ENCODE assay signal across 2 cellular contexts in genomic region chr4:119648398-119648797, GRCh38.
TF ChIP-seq lines count a peak whose summit lies in the region.

No MANE protein-coding gene starts in this region.

TF ChIP-seq in IMR-90, 13 proteins besides CTCF, POLR2A, EP300 and RAD21:
- TF ChIP-seq BHLHE40 (IDR thresholded peaks at IDR 0.05; ENCODE audit: low read depth, low read length) (no peak), RFX5 (IDR thresholded peaks at IDR 0.05; ENCODE audit: low read depth, low read length) (no peak), NFE2L2 (IDR thresholded peaks at IDR 0.05; ENCODE audit: low read depth, low read length) (no peak), ELK1 (IDR thresholded peaks at IDR 0.05; ENCODE audit: borderline replicate concordance, low read depth, low read length) (no peak), MAZ (IDR thresholded peaks at IDR 0.05; ENCODE audit: borderline replicate concordance, low read depth, low read length) (no peak), RCOR1 (IDR thresholded peaks at IDR 0.05; ENCODE audit: insufficient replicate concordance, low read length) (no peak), FOS (IDR thresholded peaks at IDR 0.05; ENCODE audit: low read depth, low read length) (no peak), CEBPB (IDR thresholded peaks at IDR 0.05; ENCODE audit: low read depth, low read length) (no peak), MAFK (IDR thresholded peaks at IDR 0.05; ENCODE audit: low read depth, low read length) (no peak), CHD1 (IDR thresholded peaks at IDR 0.05; ENCODE audit: low read depth, low read length) (no peak), MXI1 (IDR thresholded peaks at IDR 0.05; ENCODE audit: borderline replicate concordance, low read depth, low read length) (no peak), SMC3 (IDR thresholded peaks at IDR 0.05; ENCODE audit: low read depth, low read length) (no peak)
- TF ChIP-seq, protein P1, sequence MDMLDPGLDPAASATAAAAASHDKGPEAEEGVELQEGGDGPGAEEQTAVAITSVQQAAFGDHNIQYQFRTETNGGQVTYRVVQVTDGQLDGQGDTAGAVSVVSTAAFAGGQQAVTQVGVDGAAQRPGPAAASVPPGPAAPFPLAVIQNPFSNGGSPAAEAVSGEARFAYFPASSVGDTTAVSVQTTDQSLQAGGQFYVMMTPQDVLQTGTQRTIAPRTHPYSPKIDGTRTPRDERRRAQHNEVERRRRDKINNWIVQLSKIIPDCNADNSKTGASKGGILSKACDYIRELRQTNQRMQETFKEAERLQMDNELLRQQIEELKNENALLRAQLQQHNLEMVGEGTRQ (IDR thresholded peaks at IDR 0.05; ENCODE audit: low read depth, low read length), result no peak

TF ChIP-seq in HepG2, 621 proteins besides CTCF, POLR2A, EP300 and RAD21:
- no peak for TF ChIP-seq TEAD2 (CRISPR knock-in tag; IDR thresholded peaks at IDR 0.05)
- no peak for TF ChIP-seq DMAP1 (CRISPR knock-in tag; IDR thresholded peaks at IDR 0.05)
- TF ChIP-seq ZMYM4 (CRISPR knock-in tag; IDR thresholded peaks at IDR 0.05), result peak; percentile 52; the same call in 1 of the 2 replicates
- TF ChIP-seq TCF7 (IDR thresholded peaks at IDR 0.05; ENCODE audit: low read depth), result peak; percentile 36; the same call in 1 of the 2 replicates
- peak; percentile 18; the same call in 1 of the 2 replicates for TF ChIP-seq HHEX (CRISPR knock-in tag; IDR thresholded peaks at IDR 0.05)
- TF ChIP-seq HNF4A (CRISPR knock-in tag; IDR thresholded peaks at IDR 0.05), result peak; percentile 54
- TF ChIP-seq SOX13 (IDR thresholded peaks at IDR 0.05), result no peak
- TF ChIP-seq SOX13 (CRISPR knock-in tag; conservative IDR thresholded peaks at IDR 0.05 in 1 of 2, IDR thresholded peaks at IDR 0.05 in 1 of 2), result peak in 1 of 2 experiments; percentile 32; a peak in 1 of 4 replicates
- peak; percentile 43; the same call in 1 of the 2 replicates for TF ChIP-seq ESRRA (CRISPR knock-in tag; IDR thresholded peaks at IDR 0.05; ENCODE audit: low read depth)
- no peak for TF ChIP-seq SOX6 (IDR thresholded peaks at IDR 0.05)
- TF ChIP-seq SOX6 (CRISPR knock-in tag; IDR thresholded peaks at IDR 0.05), result peak; percentile 57; the same call in 1 of the 2 replicates
- peak; percentile 87 for TF ChIP-seq PITX1 (CRISPR knock-in tag; IDR thresholded peaks at IDR 0.05)
- TF ChIP-seq FOXO1 (CRISPR knock-in tag; IDR thresholded peaks at IDR 0.05), result no peak
- TF ChIP-seq PHB2 (IDR thresholded peaks at IDR 0.05; ENCODE audit: partially characterized antibody), result no peak
- TF ChIP-seq RERE (CRISPR knock-in tag; IDR thresholded peaks at IDR 0.05; ENCODE audit: low read depth), result peak; percentile 47; the same call in 1 of the 2 replicates
- no peak for TF ChIP-seq ZNF329 (CRISPR knock-in tag; IDR thresholded peaks at IDR 0.05; ENCODE audit: low read depth)
- TF ChIP-seq, protein P2, sequence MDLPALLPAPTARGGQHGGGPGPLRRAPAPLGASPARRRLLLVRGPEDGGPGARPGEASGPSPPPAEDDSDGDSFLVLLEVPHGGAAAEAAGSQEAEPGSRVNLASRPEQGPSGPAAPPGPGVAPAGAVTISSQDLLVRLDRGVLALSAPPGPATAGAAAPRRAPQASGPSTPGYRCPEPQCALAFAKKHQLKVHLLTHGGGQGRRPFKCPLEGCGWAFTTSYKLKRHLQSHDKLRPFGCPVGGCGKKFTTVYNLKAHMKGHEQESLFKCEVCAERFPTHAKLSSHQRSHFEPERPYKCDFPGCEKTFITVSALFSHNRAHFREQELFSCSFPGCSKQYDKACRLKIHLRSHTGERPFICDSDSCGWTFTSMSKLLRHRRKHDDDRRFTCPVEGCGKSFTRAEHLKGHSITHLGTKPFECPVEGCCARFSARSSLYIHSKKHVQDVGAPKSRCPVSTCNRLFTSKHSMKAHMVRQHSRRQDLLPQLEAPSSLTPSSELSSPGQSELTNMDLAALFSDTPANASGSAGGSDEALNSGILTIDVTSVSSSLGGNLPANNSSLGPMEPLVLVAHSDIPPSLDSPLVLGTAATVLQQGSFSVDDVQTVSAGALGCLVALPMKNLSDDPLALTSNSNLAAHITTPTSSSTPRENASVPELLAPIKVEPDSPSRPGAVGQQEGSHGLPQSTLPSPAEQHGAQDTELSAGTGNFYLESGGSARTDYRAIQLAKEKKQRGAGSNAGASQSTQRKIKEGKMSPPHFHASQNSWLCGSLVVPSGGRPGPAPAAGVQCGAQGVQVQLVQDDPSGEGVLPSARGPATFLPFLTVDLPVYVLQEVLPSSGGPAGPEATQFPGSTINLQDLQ (CRISPR knock-in tag; IDR thresholded peaks at IDR 0.05), result no peak
- TF ChIP-seq, protein P3, sequence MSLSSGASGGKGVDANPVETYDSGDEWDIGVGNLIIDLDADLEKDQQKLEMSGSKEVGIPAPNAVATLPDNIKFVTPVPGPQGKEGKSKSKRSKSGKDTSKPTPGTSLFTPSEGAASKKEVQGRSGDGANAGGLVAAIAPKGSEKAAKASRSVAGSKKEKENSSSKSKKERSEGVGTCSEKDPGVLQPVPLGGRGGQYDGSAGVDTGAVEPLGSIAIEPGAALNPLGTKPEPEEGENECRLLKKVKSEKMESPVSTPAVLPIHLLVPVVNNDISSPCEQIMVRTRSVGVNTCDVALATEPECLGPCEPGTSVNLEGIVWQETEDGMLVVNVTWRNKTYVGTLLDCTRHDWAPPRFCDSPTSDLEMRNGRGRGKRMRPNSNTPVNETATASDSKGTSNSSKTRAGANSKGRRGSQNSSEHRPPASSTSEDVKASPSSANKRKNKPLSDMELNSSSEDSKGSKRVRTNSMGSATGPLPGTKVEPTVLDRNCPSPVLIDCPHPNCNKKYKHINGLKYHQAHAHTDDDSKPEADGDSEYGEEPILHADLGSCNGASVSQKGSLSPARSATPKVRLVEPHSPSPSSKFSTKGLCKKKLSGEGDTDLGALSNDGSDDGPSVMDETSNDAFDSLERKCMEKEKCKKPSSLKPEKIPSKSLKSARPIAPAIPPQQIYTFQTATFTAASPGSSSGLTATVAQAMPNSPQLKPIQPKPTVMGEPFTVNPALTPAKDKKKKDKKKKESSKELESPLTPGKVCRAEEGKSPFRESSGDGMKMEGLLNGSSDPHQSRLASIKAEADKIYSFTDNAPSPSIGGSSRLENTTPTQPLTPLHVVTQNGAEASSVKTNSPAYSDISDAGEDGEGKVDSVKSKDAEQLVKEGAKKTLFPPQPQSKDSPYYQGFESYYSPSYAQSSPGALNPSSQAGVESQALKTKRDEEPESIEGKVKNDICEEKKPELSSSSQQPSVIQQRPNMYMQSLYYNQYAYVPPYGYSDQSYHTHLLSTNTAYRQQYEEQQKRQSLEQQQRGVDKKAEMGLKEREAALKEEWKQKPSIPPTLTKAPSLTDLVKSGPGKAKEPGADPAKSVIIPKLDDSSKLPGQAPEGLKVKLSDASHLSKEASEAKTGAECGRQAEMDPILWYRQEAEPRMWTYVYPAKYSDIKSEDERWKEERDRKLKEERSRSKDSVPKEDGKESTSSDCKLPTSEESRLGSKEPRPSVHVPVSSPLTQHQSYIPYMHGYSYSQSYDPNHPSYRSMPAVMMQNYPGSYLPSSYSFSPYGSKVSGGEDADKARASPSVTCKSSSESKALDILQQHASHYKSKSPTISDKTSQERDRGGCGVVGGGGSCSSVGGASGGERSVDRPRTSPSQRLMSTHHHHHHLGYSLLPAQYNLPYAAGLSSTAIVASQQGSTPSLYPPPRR (CRISPR knock-in tag; IDR thresholded peaks at IDR 0.05; ENCODE audit: borderline replicate concordance), result peak; percentile 64; the same call in 1 of the 2 replicates
- no peak for TF ChIP-seq ZNF746 (CRISPR knock-in tag; IDR thresholded peaks at IDR 0.05)
- no peak for TF ChIP-seq CBX1 (IDR thresholded peaks at IDR 0.05; ENCODE audit: low read depth)
- no peak for TF ChIP-seq SRSF9 (IDR thresholded peaks at IDR 0.05; ENCODE audit: borderline replicate concordance, insufficient read depth, low read depth, low read length, poor library complexity, severe bottlenecking)
- no peak for TF ChIP-seq DNMT3B (CRISPR knock-in tag; conservative IDR thresholded peaks at IDR 0.05)
- no peak for TF ChIP-seq KDM5B (CRISPR knock-in tag; IDR thresholded peaks at IDR 0.05; ENCODE audit: borderline replicate concordance)
- peak; percentile 20; the same call in 1 of the 2 replicates for TF ChIP-seq HNF4G (IDR thresholded peaks at IDR 0.05; ENCODE audit: borderline replicate concordance, low read depth, low read length)
- TF ChIP-seq HNF4G (CRISPR knock-in tag; IDR thresholded peaks at IDR 0.05; ENCODE audit: borderline replicate concordance, low read depth), result no peak
- TF ChIP-seq GATAD2A (CRISPR knock-in tag; IDR thresholded peaks at IDR 0.05), result no peak
- no peak for TF ChIP-seq ZFAT (CRISPR knock-in tag; conservative IDR thresholded peaks at IDR 0.05)
- TF ChIP-seq NR2F2 (IDR thresholded peaks at IDR 0.05; ENCODE audit: borderline replicate concordance, low read depth), result peak; percentile 95
- 0 out of 2 replicates have a peak, but pooled peaks have one; percentile 36 for TF ChIP-seq GFI1 (CRISPR knock-in tag; IDR thresholded peaks at IDR 0.05; ENCODE audit: borderline replicate concordance)
- peak; percentile 26; the same call in 1 of the 2 replicates for TF ChIP-seq REPIN1 (CRISPR knock-in tag; IDR thresholded peaks at IDR 0.05; ENCODE audit: borderline replicate concordance, low read depth)
- no peak for TF ChIP-seq MLX (CRISPR knock-in tag; IDR thresholded peaks at IDR 0.05)
- TF ChIP-seq NR2F6 (IDR thresholded peaks at IDR 0.05), result peak; percentile 82
- 0 out of 2 replicates have a peak, but pooled peaks have one; percentile 20 for TF ChIP-seq NR2F6 (CRISPR knock-in tag; IDR thresholded peaks at IDR 0.05)
- peak; percentile 77 for TF ChIP-seq ZNF263 (CRISPR knock-in tag; IDR thresholded peaks at IDR 0.05)
- TF ChIP-seq, protein P4, sequence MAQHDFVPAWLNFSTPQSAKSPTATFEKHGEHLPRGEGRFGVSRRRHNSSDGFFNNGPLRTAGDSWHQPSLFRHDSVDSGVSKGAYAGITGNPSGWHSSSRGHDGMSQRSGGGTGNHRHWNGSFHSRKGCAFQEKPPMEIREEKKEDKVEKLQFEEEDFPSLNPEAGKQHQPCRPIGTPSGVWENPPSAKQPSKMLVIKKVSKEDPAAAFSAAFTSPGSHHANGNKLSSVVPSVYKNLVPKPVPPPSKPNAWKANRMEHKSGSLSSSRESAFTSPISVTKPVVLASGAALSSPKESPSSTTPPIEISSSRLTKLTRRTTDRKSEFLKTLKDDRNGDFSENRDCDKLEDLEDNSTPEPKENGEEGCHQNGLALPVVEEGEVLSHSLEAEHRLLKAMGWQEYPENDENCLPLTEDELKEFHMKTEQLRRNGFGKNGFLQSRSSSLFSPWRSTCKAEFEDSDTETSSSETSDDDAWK (CRISPR knock-in tag; IDR thresholded peaks at IDR 0.05), result no peak
- TF ChIP-seq SOX5 (CRISPR knock-in tag; IDR thresholded peaks at IDR 0.05; ENCODE audit: borderline replicate concordance), result no peak
- no peak for TF ChIP-seq KAT2B (IDR thresholded peaks at IDR 0.05; ENCODE audit: borderline replicate concordance, low read depth, low read length)
- TF ChIP-seq BCL6 (CRISPR knock-in tag; IDR thresholded peaks at IDR 0.05), result peak; percentile 42; the same call in 1 of the 2 replicates
- TF ChIP-seq ZNF484 (CRISPR knock-in tag; IDR thresholded peaks at IDR 0.05; ENCODE audit: borderline replicate concordance, low read depth), result no peak
TF ChIP-seq in HepG2: peak in this region for 17.
